Comparison of ENCODE assay signal across 8 cellular contexts in the genomic region with DNA sequence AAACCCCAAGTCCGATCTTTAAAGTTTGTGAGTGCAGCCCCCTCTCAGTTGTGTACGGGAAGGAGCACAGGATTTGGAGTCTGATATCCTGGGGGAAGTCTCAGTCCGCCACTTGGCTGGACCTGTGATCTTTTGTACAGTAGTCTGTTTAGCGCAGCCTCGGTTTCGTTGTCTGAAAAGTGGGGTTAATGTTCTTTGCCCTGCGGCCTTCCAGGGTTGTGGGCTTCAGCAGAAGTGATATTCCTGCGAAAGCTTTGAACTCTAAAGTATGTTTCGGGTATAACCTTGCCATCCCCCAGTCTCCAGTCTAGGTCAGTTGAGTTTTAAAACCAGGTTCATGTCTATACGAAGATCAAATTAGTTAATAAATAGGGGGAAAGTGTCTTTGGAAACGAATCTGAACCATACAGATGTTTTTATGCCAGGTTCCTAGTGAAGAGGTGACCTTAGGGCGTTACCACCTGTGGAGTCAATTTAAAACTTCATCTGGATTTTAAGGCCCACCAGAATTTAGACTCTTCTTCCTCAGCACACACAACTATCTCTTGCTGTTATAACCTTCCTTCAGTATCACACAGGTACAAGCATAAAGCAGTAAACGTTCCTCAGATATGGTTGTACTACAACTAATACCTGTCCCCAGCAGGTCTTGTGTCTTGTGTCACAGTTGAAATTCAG. TPM values are rescaled to one million over a fixed set of nuclear protein-coding genes. Genes with fewer than 3 reads are reported as not detected.
DNase-seq lines count a peak whose midpoint lies in the region; TF ChIP-seq lines count a peak whose summit lies in the region.

No MANE protein-coding gene starts in this region.

- H2AFZ ChIP-seq in neuronal stem cell (ENCODE audit: low read length), result peak overlapping the region; percentile 81

- no peak overlapping the region for H3K23ac ChIP-seq in neuronal stem cell (ENCODE audit: low read depth, low read length, poor library complexity)

- no peaks in the 10 kb centered on the region for H3K27me3 Mint-ChIP-seq in activated naive CD4-positive, alpha-beta T cell treated with anti-CD3 and anti-CD28 coated beads for 36 hours (ENCODE audit: low read depth)

- no peak overlapping the region for H2BK12ac ChIP-seq in neuronal stem cell (ENCODE audit: low read length)

- peaks cover 4% of the 10 kb centered on the region for H3K36me3 Mint-ChIP-seq in activated naive CD4-positive, alpha-beta T cell treated with anti-CD3 and anti-CD28 coated beads for 36 hours (ENCODE audit: low read depth)

- H3K9me3 ChIP-seq in NT2/D1 (ENCODE audit: insufficient read depth, low read length) (peaks cover 8% of the 10 kb centered on the region), neuronal stem cell (replicated peaks in 1 of 2; ENCODE audit: control insufficient read depth in 2 of 2, insufficient read depth in 1 of 2, low read depth in 1 of 2, low read length in 2 of 2) (peaks cover 0 to 5% of the 10 kb centered on the region in 2 donors)

- H3K4me3 ChIP-seq in NT2/D1 (ENCODE audit: insufficient read length, low read depth) (peak overlapping the region; percentile 77), epithelial cell of proximal tubule (ENCODE audit: low read depth, low read length) (peak overlapping the region; percentile 88), neuronal stem cell (ENCODE audit: low read length in 2 of 2) (peak overlapping the region; percentile 72 to 83)

- CTCF ChIA-PET in activated naive CD4-positive, alpha-beta T cell treated with anti-CD3 and anti-CD28 coated beads for 36 hours (lab: Charles Lee), result interaction anchor here (1.5 kb wide), 1 partner anchor 36 kb away, joined by 4 read pairs; no protein-coding TSS in a partner anchor

- no CpG with 5 or more reads among the region's 13 CpGs for WGBS in neuronal stem cell (ENCODE audit: extremely low coverage in 2 of 2, insufficient read length in 2 of 2, insufficient replicate concordance in 1 of 2), 2 donors

- H4K91ac ChIP-seq in neuronal stem cell (ENCODE audit: low read depth, low read length, poor library complexity), result no peak overlapping the region

- H3K9ac ChIP-seq in NT2/D1 (ENCODE audit: insufficient read length, low read depth) (peak overlapping the region; percentile 91), neuronal stem cell (ENCODE audit: low read depth, low read length, poor library complexity) (no peak overlapping the region)

- H3K4me1 Mint-ChIP-seq in activated naive CD4-positive, alpha-beta T cell treated with anti-CD3 and anti-CD28 coated beads for 36 hours (ENCODE audit: low read depth), result peaks cover 42% of the 10 kb centered on the region

- no peak overlapping the region for H3K14ac ChIP-seq in neuronal stem cell (ENCODE audit: low read length)

- H3K27ac Mint-ChIP-seq in activated naive CD4-positive, alpha-beta T cell treated with anti-CD3 and anti-CD28 coated beads for 36 hours, result peak overlapping the region; percentile 96

- no peak overlapping the region for H3K27ac ChIP-seq in neuronal stem cell (replicated peaks; ENCODE audit: low read length)

- no peak overlapping the region for H2BK120ac ChIP-seq in neuronal stem cell (ENCODE audit: low read depth, low read length)

- H3K4me1 ChIP-seq in NT2/D1 (ENCODE audit: insufficient read depth, insufficient read length) (peaks cover 2% of the 10 kb centered on the region), neuronal stem cell (ENCODE audit: control insufficient read depth in 2 of 2, insufficient read depth in 1 of 2, low read depth in 1 of 2, low read length in 2 of 2) (peaks cover 0 to 3% of the 10 kb centered on the region in 2 donors)

- H3K79me1 ChIP-seq in neuronal stem cell (ENCODE audit: low read depth, low read length), result no peaks in the 10 kb centered on the region

- H2BK5ac ChIP-seq in neuronal stem cell (ENCODE audit: low read length), result peak overlapping the region; percentile 70

- H3K27me3 ChIP-seq in NT2/D1 (ENCODE audit: insufficient read depth, insufficient read length) (no peaks in the 10 kb centered on the region), neuronal stem cell (ENCODE audit: control insufficient read depth in 3 of 3, insufficient read depth in 3 of 3, low read depth in 1 of 3, low read length in 3 of 3) (no peaks in the 10 kb centered on the region)

- no peak overlapping the region for H2BK15ac ChIP-seq in neuronal stem cell (ENCODE audit: low read length)

- peak overlapping the region; percentile 59 for H3K4me2 ChIP-seq in neuronal stem cell (ENCODE audit: insufficient read depth, low read length, poor library complexity, severe bottlenecking)

- H3K4ac ChIP-seq in neuronal stem cell (ENCODE audit: low read length), result no peak overlapping the region

- DNase-seq in activated naive CD4-positive, alpha-beta T cell treated with anti-CD3 and anti-CD28 coated beads for 36 hours, result no peak
- DNase-seq in activated naive CD4-positive, alpha-beta T cell treated with Interleukin-2 at 50 U/mL for 16 hours, result no peak
- no peak for DNase-seq in NT2/D1 (ENCODE audit: low read depth, low spot score)
- no peak for DNase-seq in epithelial cell of proximal tubule (ENCODE audit: low read depth)
- DNase-seq in neuronal stem cell (ENCODE audit: low spot score), result no peak
- DNase-seq in NCI-H128 (lab: John Stamatoyannopoulos, UW; ENCODE audit: unreplicated experiment), result no peak
- DNase-seq in NCI-H526 (lab: John Stamatoyannopoulos, UW), result no peak
- DNase-seq in COLO668 (lab: John Stamatoyannopoulos, UW; ENCODE audit: unreplicated experiment), result no peak

- peak overlapping the region; percentile 89 for H3K4me3 Mint-ChIP-seq in activated naive CD4-positive, alpha-beta T cell treated with anti-CD3 and anti-CD28 coated beads for 36 hours

- no peak for TF ChIP-seq CTCF in epithelial cell of proximal tubule (conservative IDR thresholded peaks at IDR 0.05; ENCODE audit: low read depth, low read length)

- peak overlapping the region; percentile 70 for H3K18ac ChIP-seq in neuronal stem cell (ENCODE audit: low read length)

- no peak overlapping the region for H2AK5ac ChIP-seq in neuronal stem cell (ENCODE audit: low read depth, low read length)

- intact Hi-C loops in activated naive CD4-positive, alpha-beta T cell treated with anti-CD3 and anti-CD28 coated beads for 36 hours (cut with micrococcal nuclease), result loop anchor here (1.0 to 10.0 kb wide), 7 partner anchors 283 to 1597 kb away; partner anchors contain the start of genes COX15, CUTC, GOT1 and SLC25A28

- H3K9me3 Mint-ChIP-seq in activated naive CD4-positive, alpha-beta T cell treated with anti-CD3 and anti-CD28 coated beads for 36 hours, result no peaks in the 10 kb centered on the region

- H3K36me3 ChIP-seq in NT2/D1 (ENCODE audit: insufficient read depth, insufficient read length, low read length) (no peaks in the 10 kb centered on the region), neuronal stem cell (replicated peaks in 1 of 2; ENCODE audit: control insufficient read depth in 2 of 2, insufficient read depth in 2 of 2, low read length in 2 of 2) (no peaks in the 10 kb centered on the region)

- no peak overlapping the region for H4K8ac ChIP-seq in neuronal stem cell (ENCODE audit: low read depth, low read length)

RNA-seq across cellular contexts. Expression of gene R3HCC1L, which starts 0.9 kb away (rescaled TPM):
- 10 to 100 TPM; 13.4 to 13.6 TPM for total RNA-seq in activated naive CD4-positive, alpha-beta T cell treated with anti-CD3 and anti-CD28 coated beads for 36 hours
- total RNA-seq in epithelial cell of proximal tubule, result 8.6 and 9.2 TPM in 2 replicates
- 11.6 TPM for polyA plus RNA-seq in neuronal stem cell (2013, experiment 1 of 2)
- 12.3 TPM for polyA plus RNA-seq in neuronal stem cell (2013, experiment 2 of 2)
